8 cellular contexts compared by ENCODE assay signal in the genomic region with DNA sequence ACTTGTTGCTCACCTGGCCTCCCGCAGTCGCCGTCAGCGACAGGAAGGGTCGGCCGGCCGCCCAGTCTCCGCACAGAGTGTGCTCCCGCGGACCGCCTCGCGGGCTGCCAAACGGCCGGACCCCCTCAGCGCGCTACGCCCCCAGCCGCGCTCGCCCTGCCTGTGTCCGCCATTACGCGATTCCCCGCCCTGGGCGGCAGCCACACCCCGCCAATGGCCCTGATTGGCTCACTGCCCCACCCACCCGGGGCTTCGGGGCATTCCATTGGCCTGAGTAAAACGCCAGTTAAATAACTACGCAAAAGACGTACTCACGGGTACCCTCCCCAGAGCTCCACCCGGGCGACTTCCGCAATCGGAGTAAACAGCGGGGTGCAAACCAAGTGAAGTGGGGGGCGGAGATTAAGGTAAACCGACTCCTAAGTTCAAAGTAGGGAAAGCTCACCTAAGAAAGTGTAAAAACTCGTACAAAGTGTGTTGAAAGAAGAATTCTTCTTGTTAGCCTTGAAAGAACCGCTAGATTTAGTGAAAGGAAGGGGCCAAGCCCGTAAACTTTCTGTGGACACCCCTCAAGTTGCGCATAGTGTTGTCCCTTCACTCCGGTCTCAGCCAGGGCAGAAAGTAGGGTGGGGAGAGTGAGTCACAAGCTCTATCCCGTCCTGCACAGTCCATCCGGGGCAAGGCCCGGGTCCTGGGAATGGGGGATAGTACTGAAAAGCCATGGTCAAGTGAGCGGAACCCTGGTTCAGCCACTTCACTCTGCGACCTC.
DNase-seq lines count a peak whose midpoint lies in the region; ATAC-seq and TF ChIP-seq lines count a peak whose summit lies in the region.

A gene with protein sequence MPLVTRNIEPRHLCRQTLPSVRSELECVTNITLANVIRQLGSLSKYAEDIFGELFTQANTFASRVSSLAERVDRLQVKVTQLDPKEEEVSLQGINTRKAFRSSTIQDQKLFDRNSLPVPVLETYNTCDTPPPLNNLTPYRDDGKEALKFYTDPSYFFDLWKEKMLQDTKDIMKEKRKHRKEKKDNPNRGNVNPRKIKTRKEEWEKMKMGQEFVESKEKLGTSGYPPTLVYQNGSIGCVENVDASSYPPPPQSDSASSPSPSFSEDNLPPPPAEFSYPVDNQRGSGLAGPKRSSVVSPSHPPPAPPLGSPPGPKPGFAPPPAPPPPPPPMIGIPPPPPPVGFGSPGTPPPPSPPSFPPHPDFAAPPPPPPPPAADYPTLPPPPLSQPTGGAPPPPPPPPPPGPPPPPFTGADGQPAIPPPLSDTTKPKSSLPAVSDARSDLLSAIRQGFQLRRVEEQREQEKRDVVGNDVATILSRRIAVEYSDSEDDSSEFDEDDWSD (minus strand): TSS at position 195 of the 769 bp plus-strand sequence. CDS start 61,277 bp downstream, outside the sequence.

- TF ChIP-seq CTCF in MM.1S (IDR thresholded peaks at IDR 0.05; ENCODE audit: low read length) (no peak), nephron progenitor cell (IDR thresholded peaks at IDR 0.05) (no peak)

- H3K27me3 Mint-ChIP-seq in nephron progenitor cell (ENCODE audit: low read depth, poor library complexity) = no peaks in the 10 kb centered on the region
- no peaks in the 10 kb centered on the region for H3K27me3 Mint-ChIP-seq in stimulated activated naive CD8-positive, alpha-beta T cell treated with anti-CD3 and anti-CD28 coated beads, Interleukin-15, amount 100 ng/mL, for 72 hours

- H4K20me1 ChIP-seq in MM.1S (ENCODE audit: insufficient read depth, low read length) = no peaks in the 10 kb centered on the region

- H3K9me3 Mint-ChIP-seq in nephron progenitor cell = no peaks in the 10 kb centered on the region
- no peaks in the 10 kb centered on the region for H3K9me3 Mint-ChIP-seq in stimulated activated naive CD8-positive, alpha-beta T cell treated with anti-CD3 and anti-CD28 coated beads, Interleukin-15, amount 100 ng/mL, for 72 hours

- in situ Hi-C loops in HAP-1 (cut with MboI; ENCODE audit: low sequenced_read_pairs) = no loop called here

- H3K36me3 ChIP-seq in ES-I3 (ENCODE audit: insufficient read depth, low read length) = no peaks in the 10 kb centered on the region
- H3K36me3 ChIP-seq in HAP-1 (replicated peaks) = peaks cover 4% of the 10 kb centered on the region; the same call in 1 of the 2 replicates
- H3K36me3 ChIP-seq in MM.1S (replicated peaks; ENCODE audit: insufficient read depth, low read length) = no peaks in the 10 kb centered on the region; the same call in 1 of the 2 replicates

- peak within 1 kb of the TSS; percentile 100 for H3K27ac Mint-ChIP-seq in nephron progenitor cell
- peak within 1 kb of the TSS; percentile 99 to 100 for H3K27ac Mint-ChIP-seq in stimulated activated naive CD8-positive, alpha-beta T cell treated with anti-CD3 and anti-CD28 coated beads, Interleukin-15, amount 100 ng/mL, for 72 hours

- H3K4me1 Mint-ChIP-seq in nephron progenitor cell = peaks cover 39% of the 10 kb centered on the region
- peaks cover 35% of the 10 kb centered on the region for H3K4me1 Mint-ChIP-seq in stimulated activated naive CD8-positive, alpha-beta T cell treated with anti-CD3 and anti-CD28 coated beads, Interleukin-15, amount 100 ng/mL, for 72 hours

- H3K9ac ChIP-seq in ES-I3 (ENCODE audit: low read depth, low read length) (peak within 1 kb of the TSS; percentile 79), MM.1S (ENCODE audit: low read length) (peak within 1 kb of the TSS; percentile 93)

- H3K4me3 ChIP-seq in HAP-1 (peak within 1 kb of the TSS; percentile 97), MM.1S (ENCODE audit: low read length) (peak within 1 kb of the TSS; percentile 93)

- peak within 1 kb of the TSS; percentile 79 for H3K27ac ChIP-seq in MM.1S (ENCODE audit: low read length)

- peak within 1 kb of the TSS; percentile 77 for H3K4me2 ChIP-seq in MM.1S (ENCODE audit: low read depth, low read length)

- peaks cover 43% of the 10 kb centered on the region for H3K79me2 ChIP-seq in MM.1S (ENCODE audit: low read length)

- H3K9me3 ChIP-seq in ES-I3 (ENCODE audit: control insufficient read depth, insufficient read depth, low read length) (no peaks in the 10 kb centered on the region), HAP-1 (no peaks in the 10 kb centered on the region), MM.1S (replicated peaks; ENCODE audit: insufficient read depth, low read length) (no peaks in the 10 kb centered on the region)

- peak within 1 kb of the TSS; percentile 88 for H2AFZ ChIP-seq in MM.1S (ENCODE audit: low read length)

- H3F3A ChIP-seq in MM.1S (ENCODE audit: insufficient read depth, low read length) = peaks cover 28% of the 10 kb centered on the region

- peak within 1 kb of the TSS; percentile 96 for H3K4me3 Mint-ChIP-seq in nephron progenitor cell
- peak within 1 kb of the TSS; percentile 86 to 90 for H3K4me3 Mint-ChIP-seq in stimulated activated naive CD8-positive, alpha-beta T cell treated with anti-CD3 and anti-CD28 coated beads, Interleukin-15, amount 100 ng/mL, for 72 hours

- peak; percentile 98 for DNase-seq in HAP-1 (ENCODE audit: low spot score in 2 of 2)
- peak; percentile 98 for DNase-seq in MM.1S
- DNase-seq in SIG-M5 (lab: John Stamatoyannopoulos, UW) = peak; percentile 68
- peak; percentile 87 for DNase-seq in activated gamma-delta T cell (lab: John Stamatoyannopoulos, UW)
- peak; percentile 93 for DNase-seq in fibroblast of the conjunctiva (ENCODE audit: low read depth)
- peak; percentile 96 for DNase-seq in nephron progenitor cell
- DNase-seq in stimulated activated naive CD8-positive, alpha-beta T cell treated with anti-CD3 and anti-CD28 coated beads, Interleukin-15, amount 100 ng/mL, for 72 hours = peak; percentile 98

- H3K27me3 ChIP-seq in HAP-1 (ENCODE audit: low read depth) (no peaks in the 10 kb centered on the region), MM.1S (replicated peaks; ENCODE audit: insufficient read depth, low read length) (no peaks in the 10 kb centered on the region)

- H3K36me3 Mint-ChIP-seq in nephron progenitor cell (ENCODE audit: low read depth) = peaks cover 9% of the 10 kb centered on the region

- ATAC-seq in stimulated activated naive CD8-positive, alpha-beta T cell treated with anti-CD3 and anti-CD28 coated beads, Interleukin-15, amount 100 ng/mL, for 72 hours = peak; percentile 98

- no peaks in the 10 kb centered on the region for H3K9me2 ChIP-seq in MM.1S (replicated peaks; ENCODE audit: insufficient read depth, low read length)

- H3K4me1 ChIP-seq in ES-I3 (ENCODE audit: insufficient read depth, low read length) (peaks cover 12% of the 10 kb centered on the region), HAP-1 (peaks cover 17% of the 10 kb centered on the region), MM.1S (ENCODE audit: low read length) (peaks cover 25% of the 10 kb centered on the region)

Comparison
In these comparisons a context has a peak if more than half of its experiments do, and no peak if none do; other contexts are left out.
1. Peak in every context shown above with its lines: DNase-seq, ATAC-seq, H3K4me3 ChIP-seq and H3K27ac ChIP-seq.